ENCODE assay signal across 35 cellular contexts in genomic region chr1:233019083-233019482, GRCh38.
"Had no signal": no experiment of that assay in that cellular context is flagged by ENCODE, and none has a peak within 500 bp of the region (broad histone marks: within the 10 kb centered on the region; RNA-seq: fewer than 3 reads in every experiment).

No MANE protein-coding gene starts in this region.

- H3K27me3 Mint-ChIP-seq: activated B cell treated with CpG ODN at 0.5 μM for 24 hours; activated CD4-positive, alpha-beta memory T cell treated with anti-CD3 and anti-CD28 coated beads, Interleukin-2, amount 10 ng/mL, durations not matched to agents 7 days and 5 days; activated CD8-positive, alpha-beta memory T cell treated with anti-CD3 and anti-CD28 coated beads, Interleukin-2, amount 10 ng/mL, durations not matched to agents 7 days and 5 days; activated naive CD4-positive, alpha-beta T cell treated with anti-CD3 and anti-CD28 coated beads, Interleukin-2, amount 10 ng/mL, durations not matched to agents 7 days and 5 days; activated naive CD8-positive, alpha-beta T cell; activated naive CD8-positive, alpha-beta T cell treated with anti-CD3 and anti-CD28 coated beads, Interleukin-2, amount 50 U/mL, for 24 hours; brain had no signal

- H3K4me1 ChIP-seq: Peyer's patch had no signal

- DNase-seq: activated B cell treated with CpG ODN at 0.5 μM for 24 hours; activated CD4-positive, alpha-beta memory T cell treated with anti-CD3 and anti-CD28 coated beads, Interleukin-2, amount 10 ng/mL, durations not matched to agents 7 days and 5 days; activated CD4-positive, alpha-beta T cell treated with anti-CD3 and anti-CD28 coated beads for 4 hours; activated CD4-positive, CD25-positive, alpha-beta regulatory T cell treated with anti-CD3 and anti-CD28 coated beads, Interleukin-2, amount 50 U/mL, for 72 hours; activated CD8-positive, alpha-beta memory T cell treated with anti-CD3 and anti-CD28 coated beads for 24 hours; activated CD8-positive, alpha-beta memory T cell treated with anti-CD3 and anti-CD28 coated beads, Interleukin-2, amount 10 ng/mL, durations not matched to agents 7 days and 5 days; activated CD8-positive, alpha-beta memory T cell treated with anti-CD3 and anti-CD28 coated beads, Interleukin-2, amount 50 U/mL, for 48 hours; activated effector memory CD4-positive, alpha-beta T cell treated with Interleukin-2 at 50 U/mL for 16 hours; activated naive CD4-positive, alpha-beta T cell treated with anti-CD3 and anti-CD28 coated beads, Interleukin-2, amount 10 ng/mL, durations not matched to agents 7 days and 5 days; activated naive CD8-positive, alpha-beta T cell treated with anti-CD3 and anti-CD28 coated beads, Interleukin-2, amount 50 U/mL, for 24 hours; activated T-cell treated with anti-CD3 and anti-CD28 coated beads, Interleukin-2, amount 50 U/mL, for 48 hours; anterior cingulate cortex; caudate nucleus; cerebellar nuclear complex; MM.1S; MV-4-11; NCI-H1092; NCI-H1436 treated with DMSO at 0.1 percent for 48 hours; NCI-H1694 treated with DMSO at 0.1 percent for 48 hours; NCI-H2029; NCI-H226; NCI-H446 treated with DMSO at 0.1 percent for 48 hours; NCI-H524; NCI-H748 treated with DMSO at 0.1 percent for 48 hours; NK-92 treated with Interleukin-12 subunit alpha and Interleukin-12 subunit beta, amount 100 ng/mL, for 24 hours; PC-3; Peyer's patch; Right ventricle myocardium superior; SW 1271; T-helper 1 cell; T-helper 2 cell; T-helper 9 cell had no signal

- H3K27ac Mint-ChIP-seq: activated B cell treated with CpG ODN at 0.5 μM for 24 hours; activated CD4-positive, alpha-beta memory T cell treated with anti-CD3 and anti-CD28 coated beads, Interleukin-2, amount 10 ng/mL, durations not matched to agents 7 days and 5 days; activated CD8-positive, alpha-beta memory T cell treated with anti-CD3 and anti-CD28 coated beads, Interleukin-2, amount 10 ng/mL, durations not matched to agents 7 days and 5 days; activated naive CD4-positive, alpha-beta T cell treated with anti-CD3 and anti-CD28 coated beads, Interleukin-2, amount 10 ng/mL, durations not matched to agents 7 days and 5 days; activated naive CD8-positive, alpha-beta T cell; activated naive CD8-positive, alpha-beta T cell treated with anti-CD3 and anti-CD28 coated beads, Interleukin-2, amount 50 U/mL, for 24 hours had no signal

- H3K4me3 Mint-ChIP-seq: activated B cell treated with CpG ODN at 0.5 μM for 24 hours; activated CD4-positive, alpha-beta memory T cell treated with anti-CD3 and anti-CD28 coated beads, Interleukin-2, amount 10 ng/mL, durations not matched to agents 7 days and 5 days; activated CD8-positive, alpha-beta memory T cell treated with anti-CD3 and anti-CD28 coated beads, Interleukin-2, amount 10 ng/mL, durations not matched to agents 7 days and 5 days; activated naive CD4-positive, alpha-beta T cell treated with anti-CD3 and anti-CD28 coated beads, Interleukin-2, amount 10 ng/mL, durations not matched to agents 7 days and 5 days; activated naive CD8-positive, alpha-beta T cell; activated naive CD8-positive, alpha-beta T cell treated with anti-CD3 and anti-CD28 coated beads, Interleukin-2, amount 50 U/mL, for 24 hours had no signal

- H3K27me3 ChIP-seq: Peyer's patch had no signal

- ATAC-seq: activated CD8-positive, alpha-beta memory T cell treated with anti-CD3 and anti-CD28 coated beads, Interleukin-2, amount 10 ng/mL, durations not matched to agents 7 days and 5 days; activated naive CD8-positive, alpha-beta T cell treated with anti-CD3 and anti-CD28 coated beads, Interleukin-2, amount 50 U/mL, for 24 hours; PC-3 had no signal

- H3K36me3 ChIP-seq: Peyer's patch had no signal

- H3K9me3 Mint-ChIP-seq: activated B cell treated with CpG ODN at 0.5 μM for 24 hours; activated CD4-positive, alpha-beta memory T cell treated with anti-CD3 and anti-CD28 coated beads, Interleukin-2, amount 10 ng/mL, durations not matched to agents 7 days and 5 days; activated naive CD4-positive, alpha-beta T cell treated with anti-CD3 and anti-CD28 coated beads, Interleukin-2, amount 10 ng/mL, durations not matched to agents 7 days and 5 days; activated naive CD8-positive, alpha-beta T cell treated with anti-CD3 and anti-CD28 coated beads, Interleukin-2, amount 50 U/mL, for 24 hours had no signal

- H3K9me3 ChIP-seq: Peyer's patch had no signal

- H3K27ac ChIP-seq: Peyer's patch, VCaP had no signal

- H3K4me3 ChIP-seq: Peyer's patch had no signal

- H3K4me1 Mint-ChIP-seq: activated B cell treated with CpG ODN at 0.5 μM for 24 hours had no signal
